Comparison of ENCODE assay signal across 21 cellular contexts in the genomic region with DNA sequence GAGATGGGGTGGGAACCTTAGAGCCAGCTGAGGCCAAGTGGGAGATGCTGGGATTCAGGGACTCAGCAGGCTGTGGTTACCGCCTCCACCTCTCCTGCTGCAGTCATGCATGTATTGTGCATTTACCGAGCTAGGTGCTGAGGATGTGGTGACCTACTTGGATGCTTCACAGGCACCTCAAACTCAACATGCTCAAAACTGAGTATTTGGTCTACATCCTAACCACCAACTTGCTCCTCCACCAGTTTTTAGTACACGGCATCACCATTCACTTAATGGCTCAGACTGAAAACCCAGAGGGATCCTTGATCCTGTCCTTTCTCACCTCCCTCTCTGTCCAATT. TPM values are rescaled to one million over a fixed set of nuclear protein-coding genes. Genes with fewer than 3 reads are reported as not detected.
A peak's percentile ranks its signal among the peaks of the same experiment; 100 is the strongest.
DNase-seq lines count a peak whose midpoint lies in the region; ATAC-seq, FAIRE-seq and TF ChIP-seq lines count a peak whose summit lies in the region.
"Had no signal": no experiment of that assay in that cellular context is flagged by ENCODE, and none has a peak within 500 bp of the region (broad histone marks: within the 10 kb centered on the region; RNA-seq: fewer than 3 reads in every experiment).

No MANE protein-coding gene starts in this region.

- 2% methylated on average over 3 of the region's 3 CpGs for WGBS in GM12878 (ENCODE audit: insufficient coverage, insufficient replicate concordance, low lambda C conversion rate, missing lambda C conversion rate)

- no peak overlapping the region for H3K27ac Mint-ChIP-seq in neural crest cell (ENCODE audit: unreplicated experiment)
- H3K27ac Mint-ChIP-seq in T-cell, result no peak overlapping the region
- H3K27ac Mint-ChIP-seq in stimulated activated naive B cell treated with anti-CD40 and anti-IgM and Interleukin-4, amounts not matched to agents 10 μg/mL and 1 μg/mL and 100 μg/mL, for 72 hours, result no peak overlapping the region
- H3K27ac Mint-ChIP-seq: GM23338 had no signal

- SMC1A ChIA-PET in GM12878 (lab: Charles Lee; ENCODE audit: uncharacterized antibody, unreplicated experiment), result interaction anchor here (1.1 kb wide), 1 partner anchor 13 kb away, joined by 3 read pairs; no protein-coding TSS in a partner anchor

- POLR2A ChIA-PET in GM12878 (lab: Charles Lee) (interaction anchor here (0.7 kb wide), 1 partner anchor 32 kb away, joined by 3 read pairs; no protein-coding TSS in a partner anchor), T-cell (lab: Charles Lee) (no interaction called here)

- ATAC-seq in GM12878, result no peak
- no peak for ATAC-seq in T-cell (replicated peaks in 1 of 4)
- ATAC-seq in stimulated activated naive B cell treated with anti-CD40 and anti-IgM and Interleukin-4, amounts not matched to agents 10 μg/mL and 1 μg/mL and 100 μg/mL, for 72 hours (replicated peaks), result no peak
- no peak for ATAC-seq in GM18517 (IDR thresholded peaks at IDR 0.05; ENCODE audit: unreplicated experiment)

- no TSS peak for BruUV-seq in GM12878 (replicated peaks; lab: Mats Ljungman, UMichigan)

- DNase-seq in DMS79 treated with DMSO at 0.1 percent for 48 hours (lab: John Stamatoyannopoulos, UW), result peak; percentile 39
- DNase-seq in GM12878 (ENCODE audit: low read depth, low spot score), result no peak
- no peak for DNase-seq in neural crest cell (ENCODE audit: low read depth, low spot score)
- DNase-seq in right atrium auricular region (ENCODE audit: low spot score), result no peak
- no peak for DNase-seq in T-cell
- DNase-seq in stimulated activated naive B cell treated with anti-CD40 and anti-IgM and Interleukin-4, amounts not matched to agents 10 μg/mL and 1 μg/mL and 100 μg/mL, for 72 hours, result no peak
- DNase-seq: HCEC 1CT; NCI-H1105; NCI-H2081; NCI-H2171 treated with DMSO at 0.1 percent for 48 hours; NCI-H446 treated with DMSO at 0.1 percent for 48 hours; NK-92 treated with Interleukin-12 subunit alpha and Interleukin-12 subunit beta, amount 100 ng/mL, for 24 hours; Right ventricle myocardium superior had no signal

- no peak for TF ChIP-seq CTCF in GM12878 (IDR thresholded peaks at IDR 0.05 in 2 of 3, conservative IDR thresholded peaks at IDR 0.05 in 1 of 3; ENCODE audit: control insufficient read depth in 2 of 3, extremely low read depth in 1 of 3, insufficient read depth in 1 of 3, low read depth in 3 of 3, low read length in 3 of 3)
- TF ChIP-seq CTCF in neural crest cell (conservative IDR thresholded peaks at IDR 0.05), result no peak
- TF ChIP-seq CTCF in right atrium auricular region (IDR thresholded peaks at IDR 0.05), result no peak

- FAIRE-seq in GM12878 (lab: Jason Lieb, UNC), result peak; percentile 13
- FAIRE-seq: G401.6, HTR-8/SVneo, RCC 7860 had no signal

- H3K27ac ChIP-seq in BLaER1 treated with 17β-estradiol and CSF1 and Interleukin-3, amounts not matched to agents 10 nM and 100 nM, result no peak overlapping the region
- no peak overlapping the region for H3K27ac ChIP-seq in GM12878 (ENCODE audit: control insufficient read depth, insufficient read depth)
- H3K27ac ChIP-seq in right atrium auricular region, result no peak overlapping the region
- H3K27ac ChIP-seq: C4-2B, SK-N-MC had no signal

- H2AFZ ChIP-seq in GM12878 (ENCODE audit: control insufficient read depth, low read depth, low read length), result no peak overlapping the region
- H2AFZ ChIP-seq: GM23338 had no signal

- H3K36me3 Mint-ChIP-seq in neural crest cell (ENCODE audit: low read depth), result peaks cover 7% of the 10 kb centered on the region
- H3K36me3 Mint-ChIP-seq in T-cell, result peaks cover 2% of the 10 kb centered on the region
- H3K36me3 Mint-ChIP-seq in stimulated activated naive B cell treated with anti-CD40 and anti-IgM and Interleukin-4, amounts not matched to agents 10 μg/mL and 1 μg/mL and 100 μg/mL, for 72 hours, result peaks cover 1 to 8% of the 10 kb centered on the region in 2 donors

- no peak for TF ChIP-seq POLR2A in GM12878 (IDR thresholded peaks at IDR 0.05; ENCODE audit: low read depth, low read length)

- in situ Hi-C loops in GM12878 (cut with MboI), result no loop called here

- H3K27me3 Mint-ChIP-seq in neural crest cell (ENCODE audit: low read depth) (peaks cover 4% of the 10 kb centered on the region), T-cell (peaks cover 12 to 13% of the 10 kb centered on the region in 2 donors)
- H3K27me3 Mint-ChIP-seq in stimulated activated naive B cell treated with anti-CD40 and anti-IgM and Interleukin-4, amounts not matched to agents 10 μg/mL and 1 μg/mL and 100 μg/mL, for 72 hours, result peaks cover 41 to 42% of the 10 kb centered on the region in 2 donors

- H3K4me1 ChIP-seq in BLaER1 treated with 17β-estradiol and CSF1 and Interleukin-3, amounts not matched to agents 10 nM and 100 nM, result peaks cover 1 to 62% (median 56%) of the 10 kb centered on the region in 10 experiments; a peak in 18 of 20 replicates
- no peaks in the 10 kb centered on the region for H3K4me1 ChIP-seq in GM12878 (ENCODE audit: control insufficient read depth, insufficient read depth, low read length)
- peaks cover 0 to 16% of the 10 kb centered on the region in 2 donors for H3K4me1 ChIP-seq in right atrium auricular region

- no peak overlapping the region for H3K4me3 ChIP-seq in BLaER1 treated with 17β-estradiol and CSF1 and Interleukin-3, amounts not matched to agents 10 nM and 100 nM
- H3K4me3 ChIP-seq in GM12878, result no peak overlapping the region
- H3K4me3 ChIP-seq in right atrium auricular region, result no peak overlapping the region
- H3K4me3 ChIP-seq: GM23338, SK-N-MC had no signal

- no peak overlapping the region for H3K9ac ChIP-seq in BLaER1 treated with 17β-estradiol and CSF1 and Interleukin-3, amounts not matched to agents 10 nM and 100 nM
- H3K9ac ChIP-seq in GM12878 (ENCODE audit: control insufficient read depth, insufficient read depth, low read length), result no peak overlapping the region

- intact Hi-C loops in GM12878 (cut with micrococcal nuclease; ENCODE audit: unreplicated experiment), result no loop called here

- no peaks in the 10 kb centered on the region for H3K9me3 ChIP-seq in BLaER1 treated with 17β-estradiol and CSF1 and Interleukin-3, amounts not matched to agents 10 nM and 100 nM (replicated peaks in 1 of 11)
- H3K9me3 ChIP-seq in GM12878 (replicated peaks; ENCODE audit: control insufficient read depth, insufficient read depth, low read length) (no peaks in the 10 kb centered on the region), right atrium auricular region (no peaks in the 10 kb centered on the region)

- H3K9me3 Mint-ChIP-seq in neural crest cell (no peaks in the 10 kb centered on the region), T-cell (no peaks in the 10 kb centered on the region)
- H3K9me3 Mint-ChIP-seq in stimulated activated naive B cell treated with anti-CD40 and anti-IgM and Interleukin-4, amounts not matched to agents 10 μg/mL and 1 μg/mL and 100 μg/mL, for 72 hours, result no peaks in the 10 kb centered on the region
- H3K9me3 Mint-ChIP-seq: GM23338 had no signal

- TF ChIP-seq RAD21 in GM12878 (IDR thresholded peaks at IDR 0.05; ENCODE audit: insufficient read depth, low read depth, low read length), result no peak

- RAD21 ChIA-PET in GM12878 (lab: Charles Lee; ENCODE audit: unreplicated experiment), result no interaction called here

- CTCF ChIA-PET in GM12878 (lab: Yijun Ruan, JAX) (interaction anchor here (1.1 to 2.1 kb wide), 2 partner anchors 36 to 94 kb away, joined by 4 read pairs; no protein-coding TSS in a partner anchor), T-cell (lab: Charles Lee) (no interaction called here)

- no peak for TF ChIP-seq EP300 in GM12878 (IDR thresholded peaks at IDR 0.05; ENCODE audit: borderline replicate concordance in 1 of 2, control insufficient read depth in 1 of 2, low read depth in 2 of 2, low read length in 2 of 2)

- H3K36me3 ChIP-seq in BLaER1 treated with 17β-estradiol and CSF1 and Interleukin-3, amounts not matched to agents 10 nM and 100 nM, result peaks cover under 1 to 13% (median 5%) of the 10 kb centered on the region in 11 experiments; a peak in 14 of 22 replicates
- H3K36me3 ChIP-seq in GM12878 (ENCODE audit: control insufficient read depth in 2 of 2, insufficient read depth in 2 of 2, low read length in 1 of 2) (peaks cover 0 to 1% of the 10 kb centered on the region in 2 experiments; a peak in 1 of 4 replicates), right atrium auricular region (no peaks in the 10 kb centered on the region)

- peaks cover 0 to 79% (median 35%) of the 10 kb centered on the region in 11 experiments; a peak in 20 of 22 replicates for H4K20me1 ChIP-seq in BLaER1 treated with 17β-estradiol and CSF1 and Interleukin-3, amounts not matched to agents 10 nM and 100 nM
- H4K20me1 ChIP-seq in GM12878 (ENCODE audit: control insufficient read depth, insufficient read depth), result no peaks in the 10 kb centered on the region; the same call in 1 of the 2 replicates

- H3K4me1 Mint-ChIP-seq in neural crest cell (peaks cover 14% of the 10 kb centered on the region), T-cell (no peaks in the 10 kb centered on the region)
- peaks cover 6 to 7% of the 10 kb centered on the region in 2 donors for H3K4me1 Mint-ChIP-seq in stimulated activated naive B cell treated with anti-CD40 and anti-IgM and Interleukin-4, amounts not matched to agents 10 μg/mL and 1 μg/mL and 100 μg/mL, for 72 hours

- H3K79me2 ChIP-seq in GM12878 (ENCODE audit: control insufficient read depth, insufficient read depth, low read length), result no peaks in the 10 kb centered on the region

- peaks cover 4 to 14% (median 10%) of the 10 kb centered on the region in 11 experiments for H3K27me3 ChIP-seq in BLaER1 treated with 17β-estradiol and CSF1 and Interleukin-3, amounts not matched to agents 10 nM and 100 nM
- peaks cover 0 to 5% of the 10 kb centered on the region in 2 experiments; a peak in 2 of 4 replicates for H3K27me3 ChIP-seq in GM12878 (replicated peaks in 1 of 2; ENCODE audit: control insufficient read depth in 2 of 2, insufficient read depth in 2 of 2, low read length in 1 of 2)
- no peaks in the 10 kb centered on the region for H3K27me3 ChIP-seq in right atrium auricular region

- peak overlapping the region in 7 of 11 experiments; percentile 9 to 83 (median 59); a peak in 11 of 22 replicates for H3K4me2 ChIP-seq in BLaER1 treated with 17β-estradiol and CSF1 and Interleukin-3, amounts not matched to agents 10 nM and 100 nM
- H3K4me2 ChIP-seq in GM12878 (ENCODE audit: control insufficient read depth, insufficient read depth), result no peak overlapping the region
- H3K4me2 ChIP-seq: GM23338 had no signal

- peak overlapping the region; percentile 60 for H3K4me3 Mint-ChIP-seq in neural crest cell
- no peak overlapping the region for H3K4me3 Mint-ChIP-seq in T-cell
- H3K4me3 Mint-ChIP-seq in stimulated activated naive B cell treated with anti-CD40 and anti-IgM and Interleukin-4, amounts not matched to agents 10 μg/mL and 1 μg/mL and 100 μg/mL, for 72 hours, result no peak overlapping the region
- H3K4me3 Mint-ChIP-seq: GM23338 had no signal

RNA-seq across cellular contexts. Expression of a gene that starts 5.6 kb away (rescaled TPM):
- 0.07 and 0.08 TPM in 2 replicates for total RNA-seq in GM12878 (2013; cell fraction: nucleolus; rRNA removed)
- not detected in 2 replicates for total RNA-seq in GM12878 (2014; rRNA removed)
- not detected in 2 replicates for total RNA-seq in GM12878 (2014; rRNA removed; fragmentation: Illumina TruSeq; extraction: Trizol)
- 0.03 TPM in 1 of 2 replicates, not detected in the other for total RNA-seq in GM12878 (2021)
- polyA plus RNA-seq in GM12878 (2011; ENCODE audit: low read depth), result 0.10 TPM
- not detected in 2 replicates for polyA plus RNA-seq in GM12878 (2011; rRNA removed)
- polyA plus RNA-seq in GM12878 (2011; cell fraction: cytosol; rRNA removed), result 0.02 TPM in 1 of 2 replicates, not detected in the other
- 0.04 and 0.07 TPM in 2 replicates for polyA plus RNA-seq in GM12878 (2011; cell fraction: nucleus; rRNA removed)
- polyA plus RNA-seq in GM12878 (2012), result 0.08 and 0.10 TPM in 2 replicates
- 0.03 TPM in 1 of 2 replicates, not detected in the other for polyA plus RNA-seq in GM12878 (2014; fragmentation: Illumina TruSeq; extraction: Trizol)
- not detected for polyA plus RNA-seq in GM12878 (2014; fragmentation: Nextera tagmentation; extraction: Ambion mirVana)
- 0.01 and 0.04 TPM in 2 replicates for polyA plus RNA-seq in GM12878 (2014; rRNA removed)
- under 1 TPM in 1 of 2 experiments, not detected in 1; 0.11 TPM for polyA plus RNA-seq in GM12878 (2016; fragmentation: Nextera tagmentation; extraction: Ambion mirVana)
- polyA minus RNA-seq in GM12878 (2011; rRNA and poly(A)+ RNA removed), result 0.80 TPM in 1 of 2 replicates, not detected in the other
- polyA minus RNA-seq in GM12878 (2011; cell fraction: cytosol; rRNA and poly(A)+ RNA removed), result not detected in 2 replicates
- polyA minus RNA-seq in GM12878 (2011; cell fraction: nucleus; rRNA and poly(A)+ RNA removed), result not detected in 2 replicates
- 8.7 and 10.6 TPM in 2 replicates for total RNA-seq in neural crest cell
- under 1 TPM in 1 of 2 donors, not detected in 1; 0.24 TPM for total RNA-seq in right atrium auricular region
- total RNA-seq in T-cell, result under 1 TPM in 1 of 5 donors, not detected in 4; 0.15 TPM
- total RNA-seq: Right ventricle myocardium superior had no signal

RNA-seq across cellular contexts. Expression of a gene that starts 14.7 kb away (rescaled TPM):
- 23.0 and 26.0 TPM in 2 replicates for total RNA-seq in GM12878 (2013; cell fraction: nucleolus; rRNA removed)
- 30.3 and 33.6 TPM in 2 replicates for total RNA-seq in GM12878 (2014; rRNA removed)
- 34.8 and 40.0 TPM in 2 replicates for total RNA-seq in GM12878 (2014; rRNA removed; fragmentation: Illumina TruSeq; extraction: Trizol)
- 79.1 and 82.6 TPM in 2 replicates for total RNA-seq in GM12878 (2021)
- polyA plus RNA-seq in GM12878 (2011; ENCODE audit: low read depth), result 151 TPM
- polyA plus RNA-seq in GM12878 (2011; rRNA removed), result 23.5 and 25.1 TPM in 2 replicates
- polyA plus RNA-seq in GM12878 (2011; cell fraction: cytosol; rRNA removed), result 14.7 and 17.2 TPM in 2 replicates
- polyA plus RNA-seq in GM12878 (2011; cell fraction: nucleus; rRNA removed), result 35.1 and 39.0 TPM in 2 replicates
- 48.0 and 59.0 TPM in 2 replicates for polyA plus RNA-seq in GM12878 (2012)
- 63.9 and 75.3 TPM in 2 replicates for polyA plus RNA-seq in GM12878 (2014; fragmentation: Illumina TruSeq; extraction: Trizol)
- polyA plus RNA-seq in GM12878 (2014; fragmentation: Nextera tagmentation; extraction: Ambion mirVana), result 10 to 100 TPM; 11.0 to 20.3 TPM
- polyA plus RNA-seq in GM12878 (2014; rRNA removed), result 24.7 and 27.0 TPM in 2 replicates
- 1 to 10 TPM; 3.9 to 4.3 TPM for polyA plus RNA-seq in GM12878 (2016; fragmentation: Nextera tagmentation; extraction: Ambion mirVana)
- polyA minus RNA-seq in GM12878 (2011; rRNA and poly(A)+ RNA removed), result 16.3 and 17.7 TPM in 2 replicates
- 14.3 and 20.0 TPM in 2 replicates for polyA minus RNA-seq in GM12878 (2011; cell fraction: cytosol; rRNA and poly(A)+ RNA removed)
- 20.2 and 20.4 TPM in 2 replicates for polyA minus RNA-seq in GM12878 (2011; cell fraction: nucleus; rRNA and poly(A)+ RNA removed)
- total RNA-seq in neural crest cell, result 89.9 and 94.3 TPM in 2 replicates
- total RNA-seq in right atrium auricular region, result 10 to 100 TPM; 18.5 to 26.3 TPM
- total RNA-seq in T-cell, result 100 to 1,000 TPM in 2 of 5 donors, 10 to 100 TPM in 3; 64.0 to 111 (median 90.0) TPM

RNA-seq across cellular contexts. Expression of a gene that starts 34.8 kb away (rescaled TPM):
- 255 and 274 TPM in 2 replicates for total RNA-seq in GM12878 (2013; cell fraction: nucleolus; rRNA removed)
- total RNA-seq in GM12878 (2014; rRNA removed), result 177 and 189 TPM in 2 replicates
- 174 and 179 TPM in 2 replicates for total RNA-seq in GM12878 (2014; rRNA removed; fragmentation: Illumina TruSeq; extraction: Trizol)
- total RNA-seq in GM12878 (2021), result 283 and 292 TPM in 2 replicates
- polyA plus RNA-seq in GM12878 (2011; ENCODE audit: low read depth), result 115 TPM
- polyA plus RNA-seq in GM12878 (2011; rRNA removed), result 369 and 413 TPM in 2 replicates
- polyA plus RNA-seq in GM12878 (2011; cell fraction: cytosol; rRNA removed), result 278 and 279 TPM in 2 replicates
- polyA plus RNA-seq in GM12878 (2011; cell fraction: nucleus; rRNA removed), result 453 and 565 TPM in 2 replicates
- polyA plus RNA-seq in GM12878 (2012), result 132 and 134 TPM in 2 replicates
- 213 and 235 TPM in 2 replicates for polyA plus RNA-seq in GM12878 (2014; fragmentation: Illumina TruSeq; extraction: Trizol)
- 100 to 1,000 TPM in 1 of 2 experiments, 10 to 100 TPM in 1; 55.5 to 105 TPM for polyA plus RNA-seq in GM12878 (2014; fragmentation: Nextera tagmentation; extraction: Ambion mirVana)
- polyA plus RNA-seq in GM12878 (2014; rRNA removed), result 172 and 180 TPM in 2 replicates
- polyA plus RNA-seq in GM12878 (2016; fragmentation: Nextera tagmentation; extraction: Ambion mirVana), result 100 to 1,000 TPM; 160 to 169 TPM
- 717 and 718 TPM in 2 replicates for polyA minus RNA-seq in GM12878 (2011; rRNA and poly(A)+ RNA removed)
- 130 and 154 TPM in 2 replicates for polyA minus RNA-seq in GM12878 (2011; cell fraction: cytosol; rRNA and poly(A)+ RNA removed)
- polyA minus RNA-seq in GM12878 (2011; cell fraction: nucleus; rRNA and poly(A)+ RNA removed), result 221 and 272 TPM in 2 replicates
- 148 and 165 TPM in 2 replicates for total RNA-seq in neural crest cell
- 10 to 100 TPM; 39.3 to 51.9 TPM for total RNA-seq in right atrium auricular region
- 100 to 1,000 TPM; 212 to 255 (median 228) TPM for total RNA-seq in T-cell
